Comparison of ENCODE assay signal across 8 cellular contexts in genomic region chr5:149358294-149358651, GRCh38. TPM values are rescaled to one million over a fixed set of nuclear protein-coding genes. Genes with fewer than 3 reads are reported as not detected.
DNase-seq lines count a peak whose midpoint lies in the region; ATAC-seq and TF ChIP-seq lines count a peak whose summit lies in the region.

No MANE protein-coding gene starts in this region.

- H3K36me3 Mint-ChIP-seq in activated naive CD4-positive, alpha-beta T cell treated with anti-CD3 and anti-CD28 coated beads, Interleukin-2, amount 50 U/mL, for 24 hours: peaks cover 17% of the 10 kb centered on the region
- H3K36me3 Mint-ChIP-seq in progenitor cell of endocrine pancreas (ENCODE audit: insufficient read depth): peaks cover 9% of the 10 kb centered on the region

- no peaks in the 10 kb centered on the region for H3K9me3 Mint-ChIP-seq in activated naive CD4-positive, alpha-beta T cell treated with anti-CD3 and anti-CD28 coated beads, Interleukin-2, amount 50 U/mL, for 24 hours
- H3K9me3 Mint-ChIP-seq in progenitor cell of endocrine pancreas (ENCODE audit: low read depth): no peaks in the 10 kb centered on the region

- no peaks in the 10 kb centered on the region for H3K27me3 ChIP-seq in heart right ventricle

- H3K4me3 ChIP-seq in GM12864 (ENCODE audit: low read depth, low read length) (peak overlapping the region; percentile 94), heart right ventricle (peak overlapping the region; percentile 72 to 90 (median 76))

- peaks cover 70% of the 10 kb centered on the region for H3K4me1 Mint-ChIP-seq in activated naive CD4-positive, alpha-beta T cell treated with anti-CD3 and anti-CD28 coated beads, Interleukin-2, amount 50 U/mL, for 24 hours
- H3K4me1 Mint-ChIP-seq in progenitor cell of endocrine pancreas (ENCODE audit: low read depth): peaks cover 6% of the 10 kb centered on the region

- H3K27ac ChIP-seq in heart right ventricle: peak overlapping the region in 9 of 10 donors; percentile 52 to 87 (median 73)

- intact Hi-C loops in heart right ventricle (cut with DNase I): loop anchor here in 2 of 10 donors (5.0 kb wide), 2 partner anchors 36 to 41 kb away; no protein-coding TSS in a partner anchor

- H3K36me3 ChIP-seq in heart right ventricle: peaks cover 0 to 28% (median 2%) of the 10 kb centered on the region in 9 donors

- peaks cover 3 to 27% (median 12%) of the 10 kb centered on the region in 9 donors for H3K4me1 ChIP-seq in heart right ventricle

- TF ChIP-seq CTCF in GM12864 (IDR thresholded peaks at IDR 0.05; ENCODE audit: low read depth, low read length, missing control alignments) (no peak), heart right ventricle (IDR thresholded peaks at IDR 0.05) (no peak), progenitor cell of endocrine pancreas (IDR thresholded peaks at IDR 0.05; ENCODE audit: unreplicated experiment) (no peak), GM10248 (IDR thresholded peaks at IDR 0.05; ENCODE audit: control extremely low read depth, extremely low read depth, low read depth, missing control alignments) (no peak)

- DNase-seq in GM12864 (ENCODE audit: low read depth): no peak
- peak; percentile 48 to 69 for DNase-seq in NOMO-1 (lab: John Stamatoyannopoulos, UW; ENCODE audit: unreplicated experiment in 2 of 2)
- DNase-seq in heart right ventricle: peak; percentile 41 to 47
- no peak for DNase-seq in progenitor cell of endocrine pancreas (ENCODE audit: low spot score, unreplicated experiment)
- no peak for DNase-seq in GM10248 (ENCODE audit: extremely low spot score)
- DNase-seq in NCI-H1694 treated with DMSO at 0.1 percent for 48 hours (lab: John Stamatoyannopoulos, UW): no peak

- ATAC-seq in HG02588 (IDR thresholded peaks at IDR 0.05; ENCODE audit: unreplicated experiment): peak; percentile 5
- ATAC-seq in heart right ventricle: peak; percentile 34 to 67 (median 54)

- POLR2A ChIA-PET in GM10248 (lab: Yijun Ruan, JAX): interaction anchor here (1.5 kb wide), 1 partner anchor 13 kb away, joined by 5 read pairs; the partner anchor contains the start of gene GRPEL2

- WGBS in heart right ventricle, 2 donors: 0 to 1% methylated on average over 18 of the region's 18 CpGs

- peak overlapping the region; percentile 92 for H3K27ac Mint-ChIP-seq in activated naive CD4-positive, alpha-beta T cell treated with anti-CD3 and anti-CD28 coated beads, Interleukin-2, amount 50 U/mL, for 24 hours
- H3K27ac Mint-ChIP-seq in progenitor cell of endocrine pancreas: peak overlapping the region; percentile 73

- no peaks in the 10 kb centered on the region for H3K27me3 Mint-ChIP-seq in activated naive CD4-positive, alpha-beta T cell treated with anti-CD3 and anti-CD28 coated beads, Interleukin-2, amount 50 U/mL, for 24 hours
- peaks cover 10% of the 10 kb centered on the region for H3K27me3 Mint-ChIP-seq in progenitor cell of endocrine pancreas

- CTCF ChIA-PET in GM10248 (lab: Yijun Ruan, JAX): interaction anchor here (0.9 to 12.6 kb wide), 8 partner anchors 11 to 193 kb away, joined by 3 to 186 read pairs (median 6); partner anchors contain the start of genes CSNK1A1 and GRPEL2

- H3K4me3 Mint-ChIP-seq in activated naive CD4-positive, alpha-beta T cell treated with anti-CD3 and anti-CD28 coated beads, Interleukin-2, amount 50 U/mL, for 24 hours: peak overlapping the region; percentile 96
- peak overlapping the region; percentile 88 for H3K4me3 Mint-ChIP-seq in progenitor cell of endocrine pancreas (ENCODE audit: low read depth)

- no peaks in the 10 kb centered on the region for H3K9me3 ChIP-seq in heart right ventricle

RNA-seq across cellular contexts. Expression of gene PCYOX1L, which starts 0.4 kb away (rescaled TPM):
- total RNA-seq in heart right ventricle: 1 to 10 TPM; 2.6 to 5.5 (median 4.0) TPM
- 1 to 10 TPM; 4.5 to 6.2 TPM for polyA plus RNA-seq in heart right ventricle
- 18.6 and 20.6 TPM in 2 replicates for total RNA-seq in progenitor cell of endocrine pancreas

RNA-seq across cellular contexts. Expression of gene GRPEL2, which starts 13.0 kb away (rescaled TPM):
- total RNA-seq in heart right ventricle (10 to 100 TPM in 6 of 10 donors, 1 to 10 TPM in 4; 8.1 to 13.4 (median 10.2) TPM), progenitor cell of endocrine pancreas (17.6 and 20.2 TPM in 2 replicates)
- polyA plus RNA-seq in heart right ventricle: 1 to 10 TPM; 4.8 to 9.5 TPM

RNA-seq across cellular contexts. Expression of gene IL17B, which starts 20.8 kb away (rescaled TPM):
- under 1 TPM in 2 of 10 donors, not detected in 8; 0.44 to 0.83 TPM for total RNA-seq in heart right ventricle
- polyA plus RNA-seq in heart right ventricle: under 1 TPM in 1 of 2 donors, not detected in 1; 0.57 TPM
- total RNA-seq in progenitor cell of endocrine pancreas: not detected in 2 replicates

Comparison
In these comparisons a context has a peak if more than half of its experiments do, and no peak if none do; other contexts are left out.
1. DNase-seq: peak in NOMO-1 (2 of 2) and heart right ventricle (2 of 2); none in GM12864 (single experiment), progenitor cell of endocrine pancreas (single experiment), GM10248 (single experiment) and NCI-H1694 treated with DMSO at 0.1 percent for 48 hours (single experiment).